In the genomic region with DNA sequence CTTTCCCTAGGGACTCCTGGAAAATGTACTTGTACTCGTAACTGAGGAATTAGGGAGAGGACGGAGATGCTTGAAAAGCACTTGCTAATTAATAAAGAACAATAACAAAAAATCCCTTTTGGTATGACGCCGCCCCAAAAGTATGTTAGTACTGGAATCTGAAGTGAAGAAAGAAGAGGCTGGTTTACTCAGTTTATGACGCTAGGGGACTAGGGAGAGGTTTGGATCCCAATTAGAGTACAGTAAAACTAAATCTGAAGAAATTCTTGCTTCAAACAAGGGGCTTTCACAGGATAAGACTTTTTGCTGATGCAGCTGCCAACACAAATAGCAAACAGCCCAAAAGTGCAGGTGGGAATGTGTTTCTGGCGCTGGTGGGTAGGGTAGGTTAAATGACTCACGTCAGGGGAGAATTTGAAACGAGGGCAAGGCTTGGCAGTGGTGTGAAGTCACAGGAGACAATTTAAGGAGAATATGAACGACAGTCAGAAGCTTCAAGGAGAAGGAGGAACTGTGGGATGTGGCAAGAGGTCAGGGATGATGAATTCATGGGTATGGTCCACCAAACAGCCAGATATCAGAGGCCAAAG, we compare ENCODE assay signal across 1 cellular context.
TF ChIP-seq lines count a peak whose summit lies in the region.

No MANE protein-coding gene starts in this region.

TF ChIP-seq in IMR-90, 13 proteins besides CTCF, POLR2A, EP300 and RAD21:
- TF ChIP-seq, protein P1, sequence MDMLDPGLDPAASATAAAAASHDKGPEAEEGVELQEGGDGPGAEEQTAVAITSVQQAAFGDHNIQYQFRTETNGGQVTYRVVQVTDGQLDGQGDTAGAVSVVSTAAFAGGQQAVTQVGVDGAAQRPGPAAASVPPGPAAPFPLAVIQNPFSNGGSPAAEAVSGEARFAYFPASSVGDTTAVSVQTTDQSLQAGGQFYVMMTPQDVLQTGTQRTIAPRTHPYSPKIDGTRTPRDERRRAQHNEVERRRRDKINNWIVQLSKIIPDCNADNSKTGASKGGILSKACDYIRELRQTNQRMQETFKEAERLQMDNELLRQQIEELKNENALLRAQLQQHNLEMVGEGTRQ (IDR thresholded peaks at IDR 0.05; ENCODE audit: low read depth, low read length), result no peak
- TF ChIP-seq MAFK (IDR thresholded peaks at IDR 0.05; ENCODE audit: low read depth, low read length) (no peak), MAZ (IDR thresholded peaks at IDR 0.05; ENCODE audit: borderline replicate concordance, low read depth, low read length) (no peak), RCOR1 (IDR thresholded peaks at IDR 0.05; ENCODE audit: insufficient replicate concordance, low read length) (no peak)
- TF ChIP-seq, protein P2, sequence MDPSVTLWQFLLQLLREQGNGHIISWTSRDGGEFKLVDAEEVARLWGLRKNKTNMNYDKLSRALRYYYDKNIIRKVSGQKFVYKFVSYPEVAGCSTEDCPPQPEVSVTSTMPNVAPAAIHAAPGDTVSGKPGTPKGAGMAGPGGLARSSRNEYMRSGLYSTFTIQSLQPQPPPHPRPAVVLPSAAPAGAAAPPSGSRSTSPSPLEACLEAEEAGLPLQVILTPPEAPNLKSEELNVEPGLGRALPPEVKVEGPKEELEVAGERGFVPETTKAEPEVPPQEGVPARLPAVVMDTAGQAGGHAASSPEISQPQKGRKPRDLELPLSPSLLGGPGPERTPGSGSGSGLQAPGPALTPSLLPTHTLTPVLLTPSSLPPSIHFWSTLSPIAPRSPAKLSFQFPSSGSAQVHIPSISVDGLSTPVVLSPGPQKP (IDR thresholded peaks at IDR 0.05; ENCODE audit: borderline replicate concordance, low read depth, low read length), result no peak
